34 cellular contexts compared by ENCODE assay signal in the genomic region with DNA sequence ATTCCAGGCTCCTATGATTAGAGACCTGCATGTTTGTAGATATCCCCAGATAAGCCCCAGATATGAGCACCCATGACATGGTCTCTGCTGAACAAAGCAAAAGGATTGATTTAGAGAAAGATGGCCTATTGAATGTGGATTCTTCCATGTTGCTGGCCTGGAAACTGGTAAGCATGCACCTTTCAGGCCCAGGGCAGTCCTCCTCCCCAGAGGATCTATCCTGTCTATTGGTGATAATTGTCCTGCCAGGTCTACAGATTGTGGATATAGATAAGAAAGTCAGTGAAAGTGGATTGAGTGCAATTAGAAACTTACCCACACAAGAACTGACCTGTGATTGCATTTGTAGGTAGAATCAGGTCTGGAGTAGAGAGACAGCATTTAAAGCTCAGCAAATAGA.
"Had no signal": no experiment of that assay in that cellular context is flagged by ENCODE, and none has a peak within 500 bp of the region (broad histone marks: within the 10 kb centered on the region; RNA-seq: fewer than 3 reads in every experiment).

No MANE protein-coding gene starts in this region.

- H3K27me3 Mint-ChIP-seq: activated B cell treated with CpG ODN at 0.5 μM for 24 hours; activated CD4-positive, alpha-beta memory T cell treated with anti-CD3 and anti-CD28 coated beads for 36 hours; activated CD4-positive, alpha-beta T cell treated with anti-CD3 and anti-CD28 coated beads, Interleukin-2, amount 10 ng/mL, durations not matched to agents 24 days and 14 days; activated CD8-positive, alpha-beta T cell treated with anti-CD3 and anti-CD28 coated beads for 36 hours; activated naive CD8-positive, alpha-beta T cell treated with anti-CD3 and anti-CD28 coated beads for 36 hours; activated T-helper 17 cell treated with anti-CD3 and anti-CD28 coated beads, Interleukin-2, amount 50 U/mL, for 72 hours had no signal

- ATAC-seq: activated CD8-positive, alpha-beta T cell treated with anti-CD3 and anti-CD28 coated beads for 36 hours; activated naive CD4-positive, alpha-beta T cell treated with anti-CD3 and anti-CD28 coated beads, Interleukin-2, amount 50 U/mL, for 72 hours; activated T-helper 17 cell treated with anti-CD3 and anti-CD28 coated beads, Interleukin-2, amount 50 U/mL, for 72 hours; body of pancreas had no signal

- DNase-seq: activated B cell treated with CpG ODN at 0.5 μM for 24 hours; activated CD4-positive, alpha-beta memory T cell treated with anti-CD3 and anti-CD28 coated beads for 36 hours; activated CD4-positive, alpha-beta T cell treated with anti-CD3 and anti-CD28 coated beads for 4 hours; activated CD4-positive, alpha-beta T cell treated with anti-CD3 and anti-CD28 coated beads, Interleukin-2, amount 10 ng/mL, durations not matched to agents 24 days and 14 days; activated CD4-positive, alpha-beta T cell treated with anti-CD3 and anti-CD28 coated beads, Interleukin-2, amount 50 U/mL, for 1 hour; activated CD4-positive, alpha-beta T cell treated with anti-CD3 and anti-CD28 coated beads, Interleukin-2, amount 50 U/mL, for 4 hours; activated CD4-positive, CD25-positive, alpha-beta regulatory T cell treated with anti-CD3 and anti-CD28 coated beads, Interleukin-2, amount 50 U/mL, for 72 hours; activated CD8-positive, alpha-beta memory T cell treated with anti-CD3 and anti-CD28 coated beads, Interleukin-2, amount 50 U/mL, for 4 hours; activated CD8-positive, alpha-beta T cell treated with anti-CD3 and anti-CD28 coated beads for 36 hours; activated effector memory CD4-positive, alpha-beta T cell treated with anti-CD3 and anti-CD28 coated beads, Interleukin-2, amount 50 U/mL, for 16 hours; activated gamma-delta T cell treated with Interleukin-2 at 50 U/mL for 16 hours; activated naive CD4-positive, alpha-beta T cell; activated naive CD4-positive, alpha-beta T cell treated with anti-CD3 and anti-CD28 coated beads for 36 hours; activated naive CD4-positive, alpha-beta T cell treated with anti-CD3 and anti-CD28 coated beads, Interleukin-2, amount 50 U/mL, for 16 hours; activated naive CD8-positive, alpha-beta T cell treated with anti-CD3 and anti-CD28 coated beads for 36 hours; activated T-cell treated with anti-CD3 and anti-CD28 coated beads for 4 hours; activated T-cell treated with anti-CD3 and anti-CD28 coated beads, Interleukin-2, amount 50 U/mL, for 1 hour; activated T-cell treated with anti-CD3 and anti-CD28 coated beads, Interleukin-2, amount 50 U/mL, for 48 hours; adrenal gland; amniotic stem cell; aorta; body of pancreas; brain microvascular endothelial cell; central memory CD4-positive, alpha-beta T cell; T-helper 1 cell; T-helper 2 cell; T-helper 9 cell had no signal

- H3K27ac Mint-ChIP-seq: activated B cell treated with CpG ODN at 0.5 μM for 24 hours; activated CD4-positive, alpha-beta memory T cell treated with anti-CD3 and anti-CD28 coated beads for 36 hours; activated CD4-positive, alpha-beta T cell treated with anti-CD3 and anti-CD28 coated beads, Interleukin-2, amount 10 ng/mL, durations not matched to agents 24 days and 14 days; activated CD8-positive, alpha-beta T cell treated with anti-CD3 and anti-CD28 coated beads for 36 hours; activated naive CD4-positive, alpha-beta T cell treated with anti-CD3 and anti-CD28 coated beads for 36 hours; activated naive CD4-positive, alpha-beta T cell treated with anti-CD3 and anti-CD28 coated beads, Interleukin-2, amount 50 U/mL, for 72 hours; activated naive CD8-positive, alpha-beta T cell treated with anti-CD3 and anti-CD28 coated beads for 36 hours; activated T-helper 1 cell treated with anti-CD3 and anti-CD28 coated beads, Interleukin-12 subunit alpha, Interleukin-12 subunit beta, Interleukin-2, Interleukin-4 antibody, amounts not matched to agents 30 ng/mL and 10 ng/mL and 1 ng/mL, durations not matched to agents 14 hours and 24 hours and 36 hours; activated T-helper 17 cell treated with anti-CD3 and anti-CD28 coated beads, Interleukin-2, amount 50 U/mL, for 72 hours; T-helper 1 cell treated with Interleukin-12 subunit alpha and Interleukin-12 subunit beta and Interleukin-4 antibody, amounts not matched to agents 30 μg/mL and 1 μg/mL, for 36 hours; T-helper 2 cell treated with Interferon-gamma antibody and Interleukin-4, amounts not matched to agents 5 μg/mL and 100 μg/mL, for 36 hours had no signal

- H3K27ac ChIP-seq: adrenal gland, body of pancreas, brain microvascular endothelial cell, breast epithelium, VCaP had no signal

- H3K36me3 Mint-ChIP-seq: activated CD4-positive, alpha-beta memory T cell treated with anti-CD3 and anti-CD28 coated beads for 36 hours; activated naive CD4-positive, alpha-beta T cell treated with anti-CD3 and anti-CD28 coated beads, Interleukin-2, amount 50 U/mL, for 72 hours; activated naive CD8-positive, alpha-beta T cell treated with anti-CD3 and anti-CD28 coated beads for 36 hours had no signal

- H3K4me3 ChIP-seq: adrenal gland, body of pancreas, breast epithelium had no signal

- H3K4me1 ChIP-seq: adrenal gland, body of pancreas, breast epithelium had no signal

- H3K27me3 ChIP-seq: adrenal gland, body of pancreas, brain microvascular endothelial cell, breast epithelium had no signal

- H3K4me1 Mint-ChIP-seq: activated T-helper 17 cell treated with anti-CD3 and anti-CD28 coated beads, Interleukin-2, amount 50 U/mL, for 72 hours had no signal

- H3K9me3 Mint-ChIP-seq: activated B cell treated with CpG ODN at 0.5 μM for 24 hours; activated CD4-positive, alpha-beta memory T cell treated with anti-CD3 and anti-CD28 coated beads for 36 hours; activated CD4-positive, alpha-beta T cell treated with anti-CD3 and anti-CD28 coated beads, Interleukin-2, amount 10 ng/mL, durations not matched to agents 24 days and 14 days; activated CD8-positive, alpha-beta T cell treated with anti-CD3 and anti-CD28 coated beads for 36 hours; activated naive CD4-positive, alpha-beta T cell treated with anti-CD3 and anti-CD28 coated beads for 36 hours; activated naive CD4-positive, alpha-beta T cell treated with anti-CD3 and anti-CD28 coated beads, Interleukin-2, amount 50 U/mL, for 72 hours; activated naive CD8-positive, alpha-beta T cell treated with anti-CD3 and anti-CD28 coated beads for 36 hours; activated T-helper 1 cell treated with anti-CD3 and anti-CD28 coated beads, Interleukin-12 subunit alpha, Interleukin-12 subunit beta, Interleukin-2, Interleukin-4 antibody, amounts not matched to agents 30 ng/mL and 10 ng/mL and 1 ng/mL, durations not matched to agents 14 hours and 24 hours and 36 hours; activated T-helper 17 cell treated with anti-CD3 and anti-CD28 coated beads, Interleukin-2, amount 50 U/mL, for 72 hours; T-helper 1 cell treated with Interleukin-12 subunit alpha and Interleukin-12 subunit beta and Interleukin-4 antibody, amounts not matched to agents 30 μg/mL and 1 μg/mL, for 36 hours; T-helper 2 cell treated with Interferon-gamma antibody and Interleukin-4, amounts not matched to agents 5 μg/mL and 100 μg/mL, for 36 hours had no signal

- H3K9me3 ChIP-seq: adrenal gland, body of pancreas, breast epithelium had no signal

- H3K4me3 Mint-ChIP-seq: activated B cell treated with CpG ODN at 0.5 μM for 24 hours; activated CD4-positive, alpha-beta memory T cell treated with anti-CD3 and anti-CD28 coated beads for 36 hours; activated CD4-positive, alpha-beta T cell treated with anti-CD3 and anti-CD28 coated beads, Interleukin-2, amount 10 ng/mL, durations not matched to agents 24 days and 14 days; activated CD8-positive, alpha-beta T cell treated with anti-CD3 and anti-CD28 coated beads for 36 hours; activated naive CD4-positive, alpha-beta T cell treated with anti-CD3 and anti-CD28 coated beads for 36 hours; activated naive CD8-positive, alpha-beta T cell treated with anti-CD3 and anti-CD28 coated beads for 36 hours; activated T-helper 1 cell treated with anti-CD3 and anti-CD28 coated beads, Interleukin-12 subunit alpha, Interleukin-12 subunit beta, Interleukin-2, Interleukin-4 antibody, amounts not matched to agents 30 ng/mL and 10 ng/mL and 1 ng/mL, durations not matched to agents 14 hours and 24 hours and 36 hours; activated T-helper 17 cell treated with anti-CD3 and anti-CD28 coated beads, Interleukin-2, amount 50 U/mL, for 72 hours; T-helper 1 cell treated with Interleukin-12 subunit alpha and Interleukin-12 subunit beta and Interleukin-4 antibody, amounts not matched to agents 30 μg/mL and 1 μg/mL, for 36 hours; T-helper 2 cell treated with Interferon-gamma antibody and Interleukin-4, amounts not matched to agents 5 μg/mL and 100 μg/mL, for 36 hours had no signal

- H3K36me3 ChIP-seq: adrenal gland, brain microvascular endothelial cell, breast epithelium had no signal
